In the genomic region with DNA sequence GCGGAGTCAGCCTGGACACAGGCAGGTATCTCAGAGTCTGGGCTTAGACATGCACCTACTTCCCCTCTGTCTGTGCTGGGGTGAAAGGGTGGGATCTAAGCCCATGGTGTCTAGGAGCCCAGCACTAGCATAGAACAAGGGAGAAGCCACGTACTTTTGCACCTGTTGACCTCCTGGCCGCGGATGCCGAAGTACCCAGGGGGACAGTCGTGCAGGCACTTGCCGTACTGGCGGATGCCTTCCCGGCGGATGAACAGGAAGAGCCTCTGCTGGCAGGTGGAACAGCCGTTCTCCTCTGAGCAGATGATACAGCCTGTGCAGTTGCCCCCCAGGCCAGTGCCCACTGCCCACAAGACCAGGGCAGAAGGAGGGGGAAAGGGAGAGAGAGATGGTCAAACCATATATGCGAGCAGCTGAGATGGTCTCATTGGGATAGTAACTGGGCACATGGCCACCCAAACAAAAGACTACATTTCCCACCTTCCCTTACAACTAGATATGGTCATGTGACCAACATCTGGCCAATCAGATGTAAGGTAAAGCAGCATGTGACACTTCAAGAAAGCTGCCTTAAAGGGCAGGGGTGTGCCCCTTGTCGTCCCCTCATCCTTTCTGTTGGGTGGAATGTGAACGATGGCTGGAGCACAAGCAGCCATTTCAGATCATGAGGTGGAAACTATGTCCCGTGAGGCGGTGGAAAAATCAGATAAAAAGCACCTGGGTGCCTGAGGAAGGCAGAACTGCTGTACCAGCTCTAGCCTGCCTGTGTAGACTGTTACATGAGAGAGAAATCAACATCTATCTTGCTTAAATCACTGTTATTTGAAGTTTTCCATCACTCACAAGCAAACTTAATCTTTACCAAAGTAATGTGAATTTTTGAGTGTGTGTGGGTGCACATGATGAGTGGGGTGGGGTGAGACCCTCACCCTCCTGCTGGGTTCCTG, we compare ENCODE assay signal across 13 cellular contexts. TPM values are rescaled to one million over a fixed set of nuclear protein-coding genes. Genes with fewer than 3 reads are reported as not detected.
A peak's percentile ranks its signal among the peaks of the same experiment; 100 is the strongest.
DNase-seq lines count a peak whose midpoint lies in the region; ATAC-seq, FAIRE-seq and TF ChIP-seq lines count a peak whose summit lies in the region.
"Had no signal": no experiment of that assay in that cellular context is flagged by ENCODE, and none has a peak within 500 bp of the region (broad histone marks: within the 10 kb centered on the region; RNA-seq: fewer than 3 reads in every experiment).

No MANE protein-coding gene starts in this region.

- H4K20me1 ChIP-seq in OCI-LY7 (ENCODE audit: insufficient read depth, low read length) (no peaks in the 10 kb centered on the region), endothelial cell of umbilical vein (replicated peaks; ENCODE audit: control insufficient read depth, extremely low read depth, insufficient read depth, low read length) (no peaks in the 10 kb centered on the region)

- H3K9ac ChIP-seq in endothelial cell of umbilical vein (replicated peaks; ENCODE audit: extremely low read depth, insufficient read depth, low read length), result no peak overlapping the region

- ATAC-seq in HG03175 (IDR thresholded peaks at IDR 0.05; ENCODE audit: unreplicated experiment), result no peak
- ATAC-seq in GM19324 (IDR thresholded peaks at IDR 0.05; ENCODE audit: low FRiP score, unreplicated experiment), result no peak
- ATAC-seq: left cardiac atrium; right cardiac atrium; stimulated activated memory B cell treated with anti-CD40 and anti-IgM and Interleukin-4, amounts not matched to agents 10 μg/mL and 1 μg/mL and 100 μg/mL, for 72 hours had no signal

- intact Hi-C loops in A673 (cut with micrococcal nuclease; ENCODE audit: unreplicated experiment), result no loop called here
- intact Hi-C loops in OCI-LY7 (cut with micrococcal nuclease; ENCODE audit: unreplicated experiment), result no loop called here
- intact Hi-C loops in endothelial cell of umbilical vein (cut with micrococcal nuclease), result no loop called here

- peaks cover 6% of the 10 kb centered on the region for H3K27me3 ChIP-seq in A673 (replicated peaks; ENCODE audit: insufficient read depth, low read depth, low read length, poor library complexity)
- H3K27me3 ChIP-seq in endothelial cell of umbilical vein (ENCODE audit: control insufficient read depth in 2 of 2, insufficient read depth in 2 of 2, low read length in 2 of 2), result peaks cover 0 to 2% of the 10 kb centered on the region in 2 experiments

- CTCF ChIA-PET in A673 (lab: Charles Lee), result no interaction called here
- CTCF ChIA-PET in OCI-LY7 (lab: Charles Lee; ENCODE audit: unreplicated experiment), result no interaction called here
- CTCF ChIA-PET in endothelial cell of umbilical vein (lab: Charles Lee), result interaction anchor here (2.6 kb wide), 1 partner anchor 150 kb away, joined by 7 read pairs; no protein-coding TSS in a partner anchor

- H3K4me1 ChIP-seq in A673 (ENCODE audit: insufficient read depth, low read length, poor library complexity, severe bottlenecking), result no peaks in the 10 kb centered on the region
- no peaks in the 10 kb centered on the region for H3K4me1 ChIP-seq in OCI-LY7 (ENCODE audit: insufficient read depth, low read length, poor library complexity, severe bottlenecking)
- no peaks in the 10 kb centered on the region for H3K4me1 ChIP-seq in endothelial cell of umbilical vein (ENCODE audit: control insufficient read depth, extremely low read depth, insufficient read depth, low read length)

- H3K9me1 ChIP-seq in endothelial cell of umbilical vein (replicated peaks; ENCODE audit: control insufficient read depth, extremely low read depth, insufficient read depth, low read length), result no peaks in the 10 kb centered on the region

- POLR2A ChIA-PET in A673 (lab: Charles Lee; ENCODE audit: low non-redundant PET), result no interaction called here
- POLR2A ChIA-PET in OCI-LY7 (lab: Charles Lee), result no interaction called here
- POLR2A ChIA-PET in endothelial cell of umbilical vein (lab: Charles Lee), result no interaction called here

- no peak for TF ChIP-seq POLR2A in endothelial cell of umbilical vein (IDR thresholded peaks at IDR 0.05; ENCODE audit: low read depth, low read length)

- H3K9me3 ChIP-seq in A673 (ENCODE audit: low read depth, low read length, poor library complexity, severe bottlenecking) (no peaks in the 10 kb centered on the region), OCI-LY7 (ENCODE audit: low read length) (no peaks in the 10 kb centered on the region), endothelial cell of umbilical vein (replicated peaks; ENCODE audit: control insufficient read depth, insufficient read depth, low read length) (no peaks in the 10 kb centered on the region)

- H3K36me3 ChIP-seq in A673 (ENCODE audit: insufficient read depth, low read length, poor library complexity, severe bottlenecking) (no peaks in the 10 kb centered on the region), OCI-LY7 (ENCODE audit: insufficient read depth, low read length) (no peaks in the 10 kb centered on the region), endothelial cell of umbilical vein (ENCODE audit: control insufficient read depth in 2 of 2, extremely low read depth in 1 of 2, insufficient read depth in 2 of 2, low read length in 2 of 2) (no peaks in the 10 kb centered on the region)

- H3K79me2 ChIP-seq in OCI-LY7 (ENCODE audit: insufficient read depth, low read depth, low read length) (no peaks in the 10 kb centered on the region), endothelial cell of umbilical vein (ENCODE audit: control insufficient read depth, insufficient read depth, low read length) (no peaks in the 10 kb centered on the region)

- H3K27ac ChIP-seq in A673 (ENCODE audit: low read depth, low read length, poor library complexity, severe bottlenecking), result no peak overlapping the region
- H3K27ac ChIP-seq in OCI-LY7 (ENCODE audit: low read depth, low read length, poor library complexity, severe bottlenecking), result no peak overlapping the region
- H3K27ac ChIP-seq in endothelial cell of umbilical vein (ENCODE audit: insufficient read depth, low read depth, low read length), result no peak overlapping the region

- FAIRE-seq in endothelial cell of umbilical vein (lab: Jason Lieb, UNC), result peak; percentile 24
- FAIRE-seq: colon had no signal

- no peak overlapping the region for H2AFZ ChIP-seq in OCI-LY7 (ENCODE audit: low read length)
- no peak overlapping the region for H2AFZ ChIP-seq in endothelial cell of umbilical vein (ENCODE audit: low read depth, low read length)

- no peak overlapping the region for H3K4me3 ChIP-seq in A673 (ENCODE audit: low read depth, low read length, poor library complexity, severe bottlenecking)
- H3K4me3 ChIP-seq in GM12865 (ENCODE audit: low read depth, low read length), result no peak overlapping the region
- no peak overlapping the region for H3K4me3 ChIP-seq in OCI-LY7 (ENCODE audit: low read depth, low read length, poor library complexity, severe bottlenecking)
- H3K4me3 ChIP-seq in endothelial cell of umbilical vein (replicated peaks in 1 of 3; ENCODE audit: insufficient read depth in 1 of 3, low read depth in 1 of 3, low read length in 3 of 3), result no peak overlapping the region

- BruUV-seq in A673 (replicated peaks; lab: Mats Ljungman, UMichigan) (no TSS peak), OCI-LY7 (replicated peaks; lab: Mats Ljungman, UMichigan) (no TSS peak), endothelial cell of umbilical vein (replicated peaks; lab: Mats Ljungman, UMichigan) (no TSS peak)

- dilution Hi-C loops in endothelial cell of umbilical vein (cut with MboI; ENCODE audit: extremely low pct_ligation_motif_present, low sequenced_read_pairs), result no loop called here

- DNase-seq in A673 (ENCODE audit: low spot score) (peak; percentile 57), GM12865 (ENCODE audit: low read depth) (peak; percentile 65), OCI-LY7 (ENCODE audit: low spot score) (peak; percentile 50), endothelial cell of umbilical vein (ENCODE audit: low read depth, low spot score) (peak; percentile 31), amygdala (lab: John Stamatoyannopoulos, UW) (no peak), cortex of kidney (lab: John Stamatoyannopoulos, UW) (no peak)
- DNase-seq: DMS153, left cardiac atrium, right cardiac atrium had no signal

- no peak overlapping the region for H3K4me2 ChIP-seq in OCI-LY7 (ENCODE audit: low read length)
- H3K4me2 ChIP-seq in endothelial cell of umbilical vein (ENCODE audit: insufficient read depth, low read length), result no peak overlapping the region

- TF ChIP-seq CTCF in A673 (conservative IDR thresholded peaks at IDR 0.05; ENCODE audit: low read depth, low read length) (no peak), GM12865 (IDR thresholded peaks at IDR 0.05; ENCODE audit: insufficient read depth, low read depth, low read length, missing control alignments) (no peak), OCI-LY7 (conservative IDR thresholded peaks at IDR 0.05; ENCODE audit: low read length) (no peak), endothelial cell of umbilical vein (IDR thresholded peaks at IDR 0.05; ENCODE audit: extremely low read depth in 1 of 2, insufficient read depth in 1 of 2, low read depth in 1 of 2, low read length in 2 of 2) (no peak)

- H3K9me2 ChIP-seq in OCI-LY7 (ENCODE audit: insufficient read depth, low read length), result no peaks in the 10 kb centered on the region

TF ChIP-seq in endothelial cell of umbilical vein, 7 proteins besides CTCF, POLR2A, EP300 and RAD21 (continues in another document):
- no peak for TF ChIP-seq JUN (IDR thresholded peaks at IDR 0.05; ENCODE audit: borderline replicate concordance, insufficient read depth, insufficient read length, low read depth)

RNA-seq across cellular contexts. Expression of a gene that starts 34.0 kb away (rescaled TPM):
- total RNA-seq in A673 (2021) (not detected in 2 replicates), OCI-LY7 (2022) (not detected in 2 replicates), endothelial cell of umbilical vein (not detected in 2 replicates)
- total RNA-seq in OCI-LY7 (2014; rRNA removed; shearing (Covaris generic)), result not detected in 2 replicates
- polyA plus RNA-seq in endothelial cell of umbilical vein, result not detected in 2 replicates
- polyA plus RNA-seq in endothelial cell of umbilical vein (2011; cell fraction: cytosol; rRNA removed), result not detected in 2 replicates
- polyA plus RNA-seq in endothelial cell of umbilical vein (2011; cell fraction: nucleus; rRNA removed), result not detected in 2 replicates
- polyA plus RNA-seq in endothelial cell of umbilical vein (2012), result not detected in 2 replicates
- not detected in 2 replicates for polyA minus RNA-seq in endothelial cell of umbilical vein
- polyA minus RNA-seq in endothelial cell of umbilical vein (2011; cell fraction: cytosol; rRNA and poly(A)+ RNA removed), result not detected
- polyA minus RNA-seq in endothelial cell of umbilical vein (2011; cell fraction: nucleus; rRNA and poly(A)+ RNA removed), result not detected in 2 replicates

RNA-seq across cellular contexts. Expression of a gene that starts 51.9 kb away (rescaled TPM):
- not detected in 2 replicates for total RNA-seq in A673 (2021)
- not detected in 2 replicates for total RNA-seq in OCI-LY7 (2014; rRNA removed; shearing (Covaris generic))
- total RNA-seq in OCI-LY7 (2022), result not detected in 2 replicates
- not detected in 2 replicates for total RNA-seq in endothelial cell of umbilical vein
- polyA plus RNA-seq in endothelial cell of umbilical vein, result not detected in 2 replicates
- polyA plus RNA-seq in endothelial cell of umbilical vein (2011; cell fraction: cytosol; rRNA removed), result not detected in 2 replicates
- polyA plus RNA-seq in endothelial cell of umbilical vein (2011; cell fraction: nucleus; rRNA removed), result not detected in 2 replicates
- not detected in 2 replicates for polyA plus RNA-seq in endothelial cell of umbilical vein (2012)
- polyA minus RNA-seq in endothelial cell of umbilical vein, result not detected in 2 replicates
- polyA minus RNA-seq in endothelial cell of umbilical vein (2011; cell fraction: cytosol; rRNA and poly(A)+ RNA removed), result not detected
- polyA minus RNA-seq in endothelial cell of umbilical vein (2011; cell fraction: nucleus; rRNA and poly(A)+ RNA removed), result not detected in 2 replicates

Comparison
In these comparisons a context has a peak if more than half of its experiments do, and no peak if none do; other contexts are left out.
1. DNase-seq: peak in A673 (single experiment), GM12865 (single experiment), OCI-LY7 (single experiment) and endothelial cell of umbilical vein (single experiment); none in amygdala (0 of 56) and cortex of kidney (single experiment).